Comparison of ENCODE assay signal across 1 cellular context in genomic region chrX:153909024-153909979, GRCh38.
TF ChIP-seq lines count a peak whose summit lies in the region.

No MANE protein-coding gene starts in this region.

TF ChIP-seq in IMR-90, 13 proteins besides CTCF, POLR2A, EP300 and RAD21 (continued from another document):
- no peak for TF ChIP-seq MAZ (IDR thresholded peaks at IDR 0.05; ENCODE audit: borderline replicate concordance, low read depth, low read length)
TF ChIP-seq in IMR-90: peak in this region for 0.
